In genomic region chr4:1198070-1198844, GRCh38 we compare ENCODE assay signal across 12 cellular contexts. TPM values are rescaled to one million over a fixed set of nuclear protein-coding genes. Genes with fewer than 3 reads are reported as not detected.
DNase-seq lines count a peak whose midpoint lies in the region; ATAC-seq and TF ChIP-seq lines count a peak whose summit lies in the region.
"Had no signal": no experiment of that assay in that cellular context is flagged by ENCODE, and none has a peak within 500 bp of the region (broad histone marks: within the 10 kb centered on the region; RNA-seq: fewer than 3 reads in every experiment).

No MANE protein-coding gene starts in this region.

- no peaks in the 10 kb centered on the region for H3K9me3 Mint-ChIP-seq in CD8-positive, alpha-beta memory T cell
- no peaks in the 10 kb centered on the region for H3K9me3 Mint-ChIP-seq in HFFc6

- no peak for DNase-seq in CD8-positive, alpha-beta memory T cell
- DNase-seq in HFFc6 = peak; percentile 30
- peak; percentile 63 for DNase-seq in fibroblast of villous mesenchyme (ENCODE audit: low read depth)
- peak; percentile 67 for DNase-seq in posterior vena cava (ENCODE audit: low spot score)
- no peak for DNase-seq in NCI-H2107 treated with DMSO at 0.1 percent for 48 hours (lab: John Stamatoyannopoulos, UW; ENCODE audit: unreplicated experiment)
- no peak for DNase-seq in left colon
- DNase-seq: activated naive CD4-positive, alpha-beta T cell treated with anti-CD3 and anti-CD28 coated beads, Interleukin-2, amount 50 U/mL, for 16 hours; cerebellar nuclear complex; NCI-H2171 treated with DMSO at 0.1 percent for 48 hours; substantia nigra had no signal

- H3K27ac ChIP-seq in CD8-positive, alpha-beta memory T cell (ENCODE audit: low read depth, low read length) = no peak overlapping the region
- H3K27ac ChIP-seq: HL-60 had no signal

- H3K36me3 ChIP-seq in CD8-positive, alpha-beta memory T cell (ENCODE audit: insufficient read depth, low read length) = peaks cover 8% of the 10 kb centered on the region

- ATAC-seq in HG02588 (IDR thresholded peaks at IDR 0.05; ENCODE audit: unreplicated experiment) (no peak), left colon (no peak)

- H3K4me3 ChIP-seq in CD8-positive, alpha-beta memory T cell (ENCODE audit: low read length) = no peak overlapping the region
- no peak overlapping the region for H3K4me3 ChIP-seq in fibroblast of villous mesenchyme (ENCODE audit: low read depth, low read length)

- H3K4me1 Mint-ChIP-seq in CD8-positive, alpha-beta memory T cell = peaks cover 41 to 68% (median 48%) of the 10 kb centered on the region in 3 donors
- peaks cover 40% of the 10 kb centered on the region for H3K4me1 Mint-ChIP-seq in HFFc6 (ENCODE audit: low read depth)

- POLR2A ChIA-PET in CD8-positive, alpha-beta memory T cell (lab: Charles Lee) = no interaction called here

- no peaks in the 10 kb centered on the region for H3K27me3 ChIP-seq in CD8-positive, alpha-beta memory T cell (ENCODE audit: insufficient read depth, low read length, poor library complexity, severe bottlenecking)

- no peaks in the 10 kb centered on the region for H3K9me3 ChIP-seq in CD8-positive, alpha-beta memory T cell (ENCODE audit: low read length)

- CTCF ChIA-PET in CD8-positive, alpha-beta memory T cell (lab: Charles Lee) = no interaction called here

- peaks cover 3 to 28% (median 7%) of the 10 kb centered on the region in 3 donors for H3K36me3 Mint-ChIP-seq in CD8-positive, alpha-beta memory T cell
- no peaks in the 10 kb centered on the region for H3K36me3 Mint-ChIP-seq in HFFc6 (ENCODE audit: low read depth)

- peaks cover 32% of the 10 kb centered on the region for H3K4me1 ChIP-seq in CD8-positive, alpha-beta memory T cell (ENCODE audit: insufficient read depth, low read length)

- H3K27ac Mint-ChIP-seq in CD8-positive, alpha-beta memory T cell = peak overlapping the region in 7 of 8 donors; percentile 24 to 86 (median 71)
- no peak overlapping the region for H3K27ac Mint-ChIP-seq in HFFc6

- intact Hi-C loops in posterior vena cava (cut with DNase I) = no loop called here
- intact Hi-C loops in left colon (cut with DNase I, micrococcal nuclease) = no loop called here

- TF ChIP-seq CTCF in HFFc6 (IDR thresholded peaks at IDR 0.05) (no peak), fibroblast of villous mesenchyme (IDR thresholded peaks at IDR 0.05; ENCODE audit: insufficient read depth, low read depth, low read length) (no peak)

- H3K4me3 Mint-ChIP-seq in CD8-positive, alpha-beta memory T cell = peak overlapping the region; percentile 15 to 77 (median 41)
- no peak overlapping the region; the same call in 1 of the 2 replicates for H3K4me3 Mint-ChIP-seq in HFFc6

- no peaks in the 10 kb centered on the region for H3K27me3 Mint-ChIP-seq in CD8-positive, alpha-beta memory T cell
- no peaks in the 10 kb centered on the region; the same call in none of the 2 replicates for H3K27me3 Mint-ChIP-seq in HFFc6 (ENCODE audit: insufficient read depth)

RNA-seq across cellular contexts. Expression of gene SPON2, which starts 25.9 kb away (rescaled TPM):
- 1 to 10 TPM; 2.7 to 3.1 TPM for total RNA-seq in CD8-positive, alpha-beta memory T cell
- 43.9 TPM for polyA plus RNA-seq in CD8-positive, alpha-beta memory T cell
- 10 to 100 TPM; 12.0 to 53.5 (median 48.2) TPM for total RNA-seq in HFFc6 (2021; fragmentation: NEBNext Ultra II Directional; extraction: Animal tissue kit (Norgen Biotek cat#: 25700))
- 197 and 601 TPM in 2 replicates for total RNA-seq in fibroblast of villous mesenchyme
- 10 to 100 TPM; 18.1 to 63.3 TPM for total RNA-seq in posterior vena cava
- total RNA-seq in left colon = 10 to 100 TPM; 26.6 to 34.3 TPM

RNA-seq across cellular contexts. Expression of gene CTBP1, which starts 50.7 kb away (rescaled TPM):
- 100 to 1,000 TPM; 139 to 149 TPM for total RNA-seq in CD8-positive, alpha-beta memory T cell
- 88.1 TPM for polyA plus RNA-seq in CD8-positive, alpha-beta memory T cell
- 100 to 1,000 TPM; 109 to 126 (median 114) TPM for total RNA-seq in HFFc6 (2021; fragmentation: NEBNext Ultra II Directional; extraction: Animal tissue kit (Norgen Biotek cat#: 25700))
- 235 and 314 TPM in 2 replicates for total RNA-seq in fibroblast of villous mesenchyme
- total RNA-seq in posterior vena cava = 100 to 1,000 TPM; 109 to 113 TPM
- 100 to 1,000 TPM; 156 to 180 TPM for total RNA-seq in left colon

Comparison
In these comparisons a context has a peak if more than half of its experiments do, and no peak if none do; other contexts are left out.
1. DNase-seq: peak in HFFc6 (single experiment), fibroblast of villous mesenchyme (single experiment) and posterior vena cava (single experiment); none in CD8-positive, alpha-beta memory T cell (0 of 5), NCI-H2107 treated with DMSO at 0.1 percent for 48 hours (single experiment) and left colon (0 of 2).